Comparison of ENCODE assay signal across 32 cellular contexts in the genomic region with DNA sequence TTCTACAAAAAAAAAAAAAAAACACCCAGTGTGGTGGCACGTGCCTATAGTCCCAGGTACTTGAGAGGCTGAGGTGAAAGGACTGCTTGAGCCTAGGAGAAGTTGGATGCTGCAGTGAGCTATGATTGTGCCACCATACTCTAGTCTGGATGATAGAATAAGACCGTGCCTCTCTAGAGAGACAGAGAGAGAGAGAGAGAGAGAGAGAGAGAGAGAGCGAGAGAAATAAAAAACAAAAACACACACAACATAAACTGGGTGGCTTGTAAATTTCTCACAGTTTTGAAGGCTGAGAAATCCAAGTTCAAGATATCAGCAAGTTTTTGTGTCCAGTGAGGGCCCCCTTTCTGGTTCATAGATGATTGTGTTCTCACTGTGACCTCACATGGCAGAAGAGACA.
"Had no signal": no experiment of that assay in that cellular context is flagged by ENCODE, and none has a peak within 500 bp of the region (broad histone marks: within the 10 kb centered on the region; RNA-seq: fewer than 3 reads in every experiment).

No MANE protein-coding gene starts in this region.

- H3K27me3 Mint-ChIP-seq: activated B cell treated with CpG ODN at 0.5 μM for 24 hours; activated CD8-positive, alpha-beta T cell treated with anti-CD3 and anti-CD28 coated beads for 36 hours; dendritic cell treated with granulocyte-macrophage colony-stimulating factor and Interleukin-4, amounts not matched to agents 40 ng/mL and 50 ng/mL, for 4 days had no signal

- H3K27ac ChIP-seq: ascending aorta, breast epithelium, cardiac muscle cell, coronary artery, WERI-Rb-1 had no signal

- H3K4me3 ChIP-seq: ascending aorta, breast epithelium, cardiac muscle cell, coronary artery, dorsolateral prefrontal cortex had no signal

- DNase-seq: activated B cell treated with CpG ODN at 0.5 μM for 24 hours; activated CD4-positive, alpha-beta T cell treated with anti-CD3 and anti-CD28 coated beads for 48 hours; activated CD4-positive, alpha-beta T cell treated with anti-CD3 and anti-CD28 coated beads, Interleukin-2, amount 50 U/mL, for 1 hour; activated CD4-positive, alpha-beta T cell treated with anti-CD3 and anti-CD28 coated beads, Interleukin-2, amount 50 U/mL, for 48 hours; activated CD8-positive, alpha-beta memory T cell treated with anti-CD3 and anti-CD28 coated beads for 24 hours; activated CD8-positive, alpha-beta T cell treated with anti-CD3 and anti-CD28 coated beads for 36 hours; activated effector memory CD4-positive, alpha-beta T cell treated with Interleukin-2 at 50 U/mL for 16 hours; activated gamma-delta T cell treated with Interleukin-2 at 50 U/mL for 16 hours; activated naive CD4-positive, alpha-beta T cell treated with Interleukin-2 at 50 U/mL for 16 hours; activated naive CD8-positive, alpha-beta T cell treated with anti-CD3 and anti-CD28 coated beads, Interleukin-2, amount 10 ng/mL, durations not matched to agents 7 days and 5 days; activated T-cell treated with anti-CD3 and anti-CD28 coated beads, Interleukin-2, amount 50 U/mL, for 4 hours; central memory CD4-positive, alpha-beta T cell; cerebellar nuclear complex; dorsolateral prefrontal cortex; effector memory CD4-positive, alpha-beta T cell; endodermal cell; head of caudate nucleus; T-helper 1 cell; T-helper 17 cell; T1000; WERI-Rb-1 had no signal

- H3K9me3 Mint-ChIP-seq: activated B cell treated with CpG ODN at 0.5 μM for 24 hours; activated CD8-positive, alpha-beta T cell treated with anti-CD3 and anti-CD28 coated beads for 36 hours; activated naive CD8-positive, alpha-beta T cell treated with anti-CD3 and anti-CD28 coated beads, Interleukin-2, amount 10 ng/mL, durations not matched to agents 7 days and 5 days; activated T-cell treated with anti-CD3 and anti-CD28 coated beads, Interleukin-2, amount 50 U/mL, for 4 hours; activated T-helper 17 cell treated with anti-CD3 and anti-CD28 coated beads, Interleukin-2, amount 50 U/mL, for 72 hours; T-helper 2 cell treated with Interferon-gamma antibody and Interleukin-4, amounts not matched to agents 5 μg/mL and 100 μg/mL, for 36 hours had no signal

- H3K9me3 ChIP-seq: ascending aorta, breast epithelium had no signal

- H3K4me1 ChIP-seq: breast epithelium had no signal

- H3K36me3 Mint-ChIP-seq: activated naive CD4-positive, alpha-beta T cell treated with anti-CD3 and anti-CD28 coated beads, Interleukin-2, amount 50 U/mL, for 72 hours; activated naive CD8-positive, alpha-beta T cell treated with anti-CD3 and anti-CD28 coated beads, Interleukin-2, amount 10 ng/mL, durations not matched to agents 7 days and 5 days; brain had no signal

- H3K4me3 Mint-ChIP-seq: activated B cell treated with CpG ODN at 0.5 μM for 24 hours; activated CD8-positive, alpha-beta T cell treated with anti-CD3 and anti-CD28 coated beads for 36 hours; activated naive CD8-positive, alpha-beta T cell treated with anti-CD3 and anti-CD28 coated beads, Interleukin-2, amount 10 ng/mL, durations not matched to agents 7 days and 5 days; activated T-cell treated with anti-CD3 and anti-CD28 coated beads, Interleukin-2, amount 50 U/mL, for 4 hours; activated T-helper 17 cell treated with anti-CD3 and anti-CD28 coated beads, Interleukin-2, amount 50 U/mL, for 72 hours; brain; dendritic cell treated with granulocyte-macrophage colony-stimulating factor and Interleukin-4, amounts not matched to agents 40 ng/mL and 50 ng/mL, for 4 days; endodermal cell; T-helper 17 cell; T-helper 2 cell treated with Interferon-gamma antibody and Interleukin-4, amounts not matched to agents 5 μg/mL and 100 μg/mL, for 36 hours had no signal

- H3K27me3 ChIP-seq: ascending aorta, breast epithelium, dorsolateral prefrontal cortex had no signal

- ATAC-seq: activated CD4-positive, CD25-positive, alpha-beta regulatory T cell treated with anti-CD3 and anti-CD28 coated beads, Interleukin-2, amount 50 U/mL, for 24 hours; activated CD8-positive, alpha-beta T cell treated with anti-CD3 and anti-CD28 coated beads for 36 hours; activated naive CD4-positive, alpha-beta T cell treated with anti-CD3 and anti-CD28 coated beads, Interleukin-2, amount 50 U/mL, for 72 hours; activated T-cell treated with anti-CD3 and anti-CD28 coated beads, Interleukin-2, amount 50 U/mL, for 4 hours; activated T-helper 17 cell treated with anti-CD3 and anti-CD28 coated beads, Interleukin-2, amount 50 U/mL, for 72 hours; esophagus mucosa; T-helper 17 cell had no signal

- H3K27ac Mint-ChIP-seq: activated B cell treated with CpG ODN at 0.5 μM for 24 hours; activated CD8-positive, alpha-beta T cell treated with anti-CD3 and anti-CD28 coated beads for 36 hours; activated naive CD4-positive, alpha-beta T cell treated with anti-CD3 and anti-CD28 coated beads, Interleukin-2, amount 50 U/mL, for 72 hours; activated naive CD8-positive, alpha-beta T cell treated with anti-CD3 and anti-CD28 coated beads, Interleukin-2, amount 10 ng/mL, durations not matched to agents 7 days and 5 days; activated T-helper 17 cell treated with anti-CD3 and anti-CD28 coated beads, Interleukin-2, amount 50 U/mL, for 72 hours; dendritic cell treated with granulocyte-macrophage colony-stimulating factor and Interleukin-4, amounts not matched to agents 40 ng/mL and 50 ng/mL, for 4 days; endodermal cell; T-helper 17 cell; T-helper 2 cell treated with Interferon-gamma antibody and Interleukin-4, amounts not matched to agents 5 μg/mL and 100 μg/mL, for 36 hours had no signal

- H3K4me1 Mint-ChIP-seq: activated B cell treated with CpG ODN at 0.5 μM for 24 hours; activated naive CD8-positive, alpha-beta T cell treated with anti-CD3 and anti-CD28 coated beads, Interleukin-2, amount 10 ng/mL, durations not matched to agents 7 days and 5 days; activated T-helper 17 cell treated with anti-CD3 and anti-CD28 coated beads, Interleukin-2, amount 50 U/mL, for 72 hours; T-helper 17 cell had no signal

- H3K36me3 ChIP-seq: ascending aorta, breast epithelium, cardiac muscle cell, WERI-Rb-1 had no signal
